20 cellular contexts compared by ENCODE assay signal in the genomic region with DNA sequence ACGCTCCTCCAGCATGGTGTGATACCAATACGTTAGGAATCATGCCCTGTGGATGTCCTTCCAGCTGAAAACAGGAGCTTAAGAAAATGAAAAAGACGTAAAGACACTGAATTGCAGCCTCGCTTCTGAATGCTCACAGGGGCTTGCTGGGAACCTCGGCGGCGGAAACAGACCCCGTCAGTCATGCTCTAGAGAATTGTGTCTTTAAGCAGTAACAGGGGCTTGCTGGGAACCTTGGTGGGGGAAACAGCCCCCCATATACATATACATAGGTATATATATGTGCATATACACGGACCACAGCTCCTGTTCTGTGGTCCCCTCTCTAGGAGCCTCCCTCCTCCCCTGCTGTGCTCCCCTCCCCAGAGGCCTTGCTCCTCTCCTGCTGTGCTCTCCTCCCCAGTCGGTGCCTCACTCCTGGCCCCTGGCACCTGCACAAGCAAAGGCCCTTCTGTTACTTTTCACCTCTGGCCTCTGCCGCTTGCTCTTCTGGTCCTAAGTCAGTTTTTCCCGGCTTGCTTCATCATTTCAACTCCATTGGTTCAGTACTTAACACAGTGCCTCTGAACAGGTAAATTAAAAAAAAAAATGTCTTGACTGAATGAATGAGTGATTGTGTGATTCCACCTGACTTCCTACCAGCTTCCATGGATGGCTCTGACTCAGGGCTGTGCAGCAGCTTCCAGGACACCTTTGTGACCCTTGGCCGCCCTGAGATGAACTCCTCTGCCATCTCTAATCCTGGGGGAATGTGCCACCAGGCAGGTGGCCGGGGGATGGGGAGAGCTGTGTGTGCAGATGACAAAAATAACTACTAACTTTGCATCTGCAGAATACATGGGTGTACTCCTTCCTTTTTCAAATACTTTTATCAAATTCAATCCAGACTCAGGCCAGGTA.
"Had no signal": no experiment of that assay in that cellular context is flagged by ENCODE, and none has a peak within 500 bp of the region (broad histone marks: within the 10 kb centered on the region; RNA-seq: fewer than 3 reads in every experiment).

No MANE protein-coding gene starts in this region.

- DNase-seq: activated B cell treated with CpG ODN at 0.5 μM for 24 hours; activated CD4-positive, alpha-beta T cell treated with anti-CD3 and anti-CD28 coated beads for 48 hours; activated CD8-positive, alpha-beta T cell treated with anti-CD3 and anti-CD28 coated beads for 36 hours; activated effector memory CD4-positive, alpha-beta T cell treated with anti-CD3 and anti-CD28 coated beads, Interleukin-2, amount 50 U/mL, for 16 hours; activated naive CD4-positive, alpha-beta T cell treated with anti-CD3 and anti-CD28 coated beads, Interleukin-2, amount 50 U/mL, for 16 hours; activated T-cell treated with anti-CD3 and anti-CD28 coated beads, Interleukin-2, amount 50 U/mL, for 48 hours; brain microvascular endothelial cell; colonic mucosa; erythroblast; left cardiac atrium; mesenchymal stem cell; naive thymus-derived CD4-positive, alpha-beta T cell; stimulated activated CD4-positive, alpha-beta T cell treated with anti-CD3 and anti-CD28 coated beads, Interleukin-12 subunit alpha, Interleukin-12 subunit beta, amount 100 ng/mL, for 4 hours; stimulated activated CD4-positive, alpha-beta T cell treated with anti-CD3 and anti-CD28 coated beads, Interleukin-1b, Interleukin-23, amount 100 ng/mL, for 48 hours had no signal

- H3K4me1 Mint-ChIP-seq: activated B cell treated with CpG ODN at 0.5 μM for 24 hours; central memory CD8-positive, alpha-beta T cell; naive thymus-derived CD4-positive, alpha-beta T cell had no signal

- H3K27ac ChIP-seq: brain microvascular endothelial cell, colonic mucosa, tibial nerve, vagina had no signal

- H3K27me3 ChIP-seq: brain microvascular endothelial cell, colonic mucosa, tibial nerve, vagina had no signal

- H3K27me3 Mint-ChIP-seq: activated B cell treated with CpG ODN at 0.5 μM for 24 hours; activated CD8-positive, alpha-beta T cell treated with anti-CD3 and anti-CD28 coated beads for 36 hours; stimulated activated naive CD8-positive, alpha-beta T cell treated with anti-CD3 and anti-CD28 coated beads, Interleukin-15, Interleukin-2, amounts not matched to agents 100 ng/mL and 50 ng/mL, for 24 hours had no signal

- H3K36me3 Mint-ChIP-seq: naive thymus-derived CD4-positive, alpha-beta T cell had no signal

- H3K9me3 Mint-ChIP-seq: activated B cell treated with CpG ODN at 0.5 μM for 24 hours; activated CD8-positive, alpha-beta T cell treated with anti-CD3 and anti-CD28 coated beads for 36 hours; central memory CD8-positive, alpha-beta T cell; stimulated activated naive CD8-positive, alpha-beta T cell treated with anti-CD3 and anti-CD28 coated beads, Interleukin-15, Interleukin-2, amounts not matched to agents 100 ng/mL and 50 ng/mL, for 24 hours had no signal

- H3K4me3 Mint-ChIP-seq: activated B cell treated with CpG ODN at 0.5 μM for 24 hours; activated CD8-positive, alpha-beta T cell treated with anti-CD3 and anti-CD28 coated beads for 36 hours; central memory CD8-positive, alpha-beta T cell; naive thymus-derived CD4-positive, alpha-beta T cell; stimulated activated naive CD8-positive, alpha-beta T cell treated with anti-CD3 and anti-CD28 coated beads, Interleukin-15, Interleukin-2, amounts not matched to agents 100 ng/mL and 50 ng/mL, for 24 hours had no signal

- H3K4me3 ChIP-seq: colonic mucosa, tibial nerve, vagina had no signal

- H3K36me3 ChIP-seq: brain microvascular endothelial cell, colonic mucosa, tibial nerve, vagina had no signal

- FAIRE-seq: frontal cortex, TTC549 had no signal

- H3K4me1 ChIP-seq: colonic mucosa, vagina had no signal

- H3K9me3 ChIP-seq: colonic mucosa, tibial nerve, vagina had no signal

- H3K27ac Mint-ChIP-seq: activated B cell treated with CpG ODN at 0.5 μM for 24 hours; activated CD8-positive, alpha-beta T cell treated with anti-CD3 and anti-CD28 coated beads for 36 hours; naive thymus-derived CD4-positive, alpha-beta T cell; stimulated activated naive CD8-positive, alpha-beta T cell treated with anti-CD3 and anti-CD28 coated beads, Interleukin-15, Interleukin-2, amounts not matched to agents 100 ng/mL and 50 ng/mL, for 24 hours had no signal

- ATAC-seq: activated CD8-positive, alpha-beta T cell treated with anti-CD3 and anti-CD28 coated beads for 36 hours; left cardiac atrium; naive thymus-derived CD4-positive, alpha-beta T cell had no signal
